ENCODE assay signal across 9 cellular contexts in genomic region chr11:104799251-104799650, GRCh38.
DNase-seq lines count a peak whose midpoint lies in the region; ATAC-seq lines count a peak whose summit lies in the region.
"Had no signal": no experiment of that assay in that cellular context is flagged by ENCODE, and none has a peak within 500 bp of the region (broad histone marks: within the 10 kb centered on the region; RNA-seq: fewer than 3 reads in every experiment).

No MANE protein-coding gene starts in this region.

- ATAC-seq in GM18870 (IDR thresholded peaks at IDR 0.05; ENCODE audit: unreplicated experiment) (peak; percentile 88), GM21723 (IDR thresholded peaks at IDR 0.05; ENCODE audit: unreplicated experiment) (peak; percentile 97), HG03469 (IDR thresholded peaks at IDR 0.05; ENCODE audit: unreplicated experiment) (peak; percentile 78)

- peak overlapping the region; percentile 82 to 92 (median 87) for H3K27ac Mint-ChIP-seq in immature natural killer cell

- peaks cover 0 to 7% (median 4%) of the 10 kb centered on the region in 3 donors for H3K36me3 Mint-ChIP-seq in immature natural killer cell

- H3K4me1 Mint-ChIP-seq in immature natural killer cell = peaks cover 21 to 36% of the 10 kb centered on the region in 2 donors

- H3K4me3 Mint-ChIP-seq in immature natural killer cell = peak overlapping the region; percentile 84 to 92 (median 88)

- peaks cover 0 to 2% (median 0%) of the 10 kb centered on the region in 3 donors for H3K27me3 Mint-ChIP-seq in immature natural killer cell (ENCODE audit: low read depth in 3 of 3)

- no peaks in the 10 kb centered on the region for H3K9me3 Mint-ChIP-seq in immature natural killer cell

- DNase-seq in immature natural killer cell (peak in 2 of 3 donors; percentile 7 to 17), NCI-H2227 (lab: John Stamatoyannopoulos, UW; ENCODE audit: unreplicated experiment) (no peak), ureter (ENCODE audit: low spot score) (no peak), cortex of kidney (lab: John Stamatoyannopoulos, UW) (no peak)
- no peak for DNase-seq in activated CD8-positive, alpha-beta memory T cell treated with anti-CD3 and anti-CD28 coated beads, Interleukin-2, amount 50 U/mL, for 48 hours
- DNase-seq: kidney glomerular epithelial cell had no signal

Comparison
In these comparisons a context has a peak if more than half of its experiments do, and no peak if none do; other contexts are left out.
1. DNase-seq: peak in immature natural killer cell (2 of 3); none in NCI-H2227 (single experiment), ureter (single experiment), activated CD8-positive, alpha-beta memory T cell treated with anti-CD3 and anti-CD28 coated beads, Interleukin-2, amount 50 U/mL, for 48 hours (single experiment) and cortex of kidney (single experiment).
2. Peak in every context shown above with its lines, with median percentiles within 50 percentile points of each other: ATAC-seq.